11 cellular contexts compared by ENCODE assay signal in the genomic region with DNA sequence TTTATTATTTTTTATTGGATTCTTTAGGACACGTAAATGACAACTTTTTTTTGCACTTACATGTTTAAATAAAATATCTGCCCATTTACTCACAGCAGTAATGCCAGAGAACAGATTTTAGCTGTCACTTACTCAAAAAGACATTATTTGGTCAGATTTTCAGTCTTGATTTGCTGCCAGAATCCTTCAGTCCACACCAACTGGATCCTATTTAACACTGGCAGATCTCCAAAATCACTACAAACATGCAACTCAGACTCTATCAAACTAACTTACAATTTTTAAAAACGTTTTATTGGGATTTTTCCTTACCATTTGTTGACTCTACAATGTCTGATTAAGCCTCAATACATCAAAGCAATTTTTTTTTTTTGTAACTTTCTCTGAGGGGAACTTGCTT. TPM values are rescaled to one million over a fixed set of nuclear protein-coding genes. Genes with fewer than 3 reads are reported as not detected.
DNase-seq lines count a peak whose midpoint lies in the region; ATAC-seq, FAIRE-seq and TF ChIP-seq lines count a peak whose summit lies in the region.
"Had no signal": no experiment of that assay in that cellular context is flagged by ENCODE, and none has a peak within 500 bp of the region (broad histone marks: within the 10 kb centered on the region; RNA-seq: fewer than 3 reads in every experiment).

No MANE protein-coding gene starts in this region.

- H4K20me1 ChIP-seq in K562 (replicated peaks; ENCODE audit: control insufficient read depth, insufficient read depth, low read length), result no peaks in the 10 kb centered on the region

- no peaks in the 10 kb centered on the region for H3K9me1 ChIP-seq in K562 (ENCODE audit: control insufficient read depth, insufficient read depth, low read length)

- TF ChIP-seq RAD21 in K562 (CRISPR knock-in tag; conservative IDR thresholded peaks at IDR 0.05 in 1 of 2, IDR thresholded peaks at IDR 0.05 in 1 of 2), result no peak

- no peaks in the 10 kb centered on the region for H3K9me3 ChIP-seq in K562 (replicated peaks; ENCODE audit: control insufficient read depth, insufficient read depth, low read depth, low read length)
- H3K9me3 ChIP-seq: breast epithelium, spleen had no signal

- in situ Hi-C loops in K562 (cut with MboI), result no loop called here

- no peaks in the 10 kb centered on the region for H3K79me2 ChIP-seq in K562 (ENCODE audit: control insufficient read depth, insufficient read depth, low read length)

- H3K27me3 ChIP-seq in K562 (ENCODE audit: control insufficient read depth in 2 of 2, insufficient read depth in 2 of 2, low read length in 2 of 2), result no peaks in the 10 kb centered on the region
- H3K27me3 ChIP-seq: breast epithelium, spleen had no signal

- no peaks in the 10 kb centered on the region for H3K4me1 ChIP-seq in K562 (replicated peaks in 1 of 2; ENCODE audit: control insufficient read depth in 2 of 2, insufficient read depth in 2 of 2, low read length in 2 of 2)
- H3K4me1 ChIP-seq: breast epithelium had no signal

- CTCF ChIA-PET in K562 (lab: Yijun Ruan, JAX; ENCODE audit: low intra/inter-chr PET ratio), result no interaction called here

- no peak for TF ChIP-seq EP300 in K562 (IDR thresholded peaks at IDR 0.05; ENCODE audit: low read length)

- POLR2A ChIA-PET in K562 (lab: Yijun Ruan, JAX), result no interaction called here

- TF ChIP-seq CTCF in K562 (IDR thresholded peaks at IDR 0.05 in 2 of 3, conservative IDR thresholded peaks at IDR 0.05 in 1 of 3; ENCODE audit: insufficient read depth in 2 of 3, low read depth in 1 of 3, low read length in 3 of 3), result no peak

- 0 out of 2 replicates have a peak overlapping the region, but pooled peaks have one; percentile 27 for H2AFZ ChIP-seq in K562 (ENCODE audit: low read depth, low read length)

- peak; percentile 69 for DNase-seq in DMS 273 (lab: John Stamatoyannopoulos, UW; ENCODE audit: unreplicated experiment)
- peak; percentile 71 for DNase-seq in NCI-H1105 treated with DMSO at 0.1 percent for 48 hours (lab: John Stamatoyannopoulos, UW)
- DNase-seq in K562 (ENCODE audit: extremely low read depth in 1 of 4, low spot score in 3 of 4), result no peak
- DNase-seq in myocyte (ENCODE audit: low read depth), result peak; percentile 78
- no peak for DNase-seq in stimulated activated CD4-positive, alpha-beta T cell treated with anti-CD3 and anti-CD28 coated beads, Interleukin-15, amount 100 ng/mL, for 24 hours
- DNase-seq in UCSD-AML1 (lab: John Stamatoyannopoulos, UW; ENCODE audit: unreplicated experiment), result no peak
- DNase-seq in head of caudate nucleus, result no peak
- no peak for DNase-seq in NCI-H774 (lab: John Stamatoyannopoulos, UW)
- DNase-seq: MM.1S, spleen had no signal

- H3K4me2 ChIP-seq in K562 (ENCODE audit: insufficient read depth, low read length), result no peak overlapping the region

- no peaks in the 10 kb centered on the region for H3K36me3 ChIP-seq in K562 (ENCODE audit: control insufficient read depth, insufficient read depth, low read length)
- H3K36me3 ChIP-seq: breast epithelium, spleen had no signal

- no peak overlapping the region for H3K4me3 ChIP-seq in K562
- H3K4me3 ChIP-seq: breast epithelium, spleen had no signal

- ATAC-seq in K562, result no peak

- no peak overlapping the region for H3K27ac ChIP-seq in K562 (ENCODE audit: extremely low read depth, low read depth, low read length)
- H3K27ac ChIP-seq: breast epithelium, spleen had no signal

- no TSS peak for BruUV-seq in K562 (replicated peaks; lab: Mats Ljungman, UMichigan)

- no peak overlapping the region for H3K9ac ChIP-seq in K562 (ENCODE audit: insufficient read depth in 1 of 2, low read depth in 2 of 2, low read length in 2 of 2)

- peak; percentile 62 for FAIRE-seq in K562 (lab: Jason Lieb, UNC)

- WGBS in K562 (ENCODE audit: insufficient coverage, low coverage, missing lambda C conversion rate), result 10% methylated on average over 2 of the region's 2 CpGs

- no peak for TF ChIP-seq POLR2A in K562 (conservative IDR thresholded peaks at IDR 0.05)

- intact Hi-C loops in K562 (cut with micrococcal nuclease), result no loop called here
- intact Hi-C loops in head of caudate nucleus (cut with DNase I), result no loop called here

TF ChIP-seq in K562, 482 proteins besides CTCF, POLR2A, EP300 and RAD21:
- no peak for TF ChIP-seq TAL1 (IDR thresholded peaks at IDR 0.05)

RNA-seq across cellular contexts. Expression of gene ATP6V1G3, which starts 11.1 kb away (rescaled TPM):
- not detected in 2 replicates for total RNA-seq in K562 (2011; cell fraction: chromatin; rRNA removed; ENCODE audit: low replicate concordance)
- total RNA-seq in K562 (2011; cell fraction: nucleolus; rRNA removed), result not detected in 2 replicates
- total RNA-seq in K562 (2011; cell fraction: nucleoplasm; rRNA removed), result not detected in 2 replicates
- not detected in 2 replicates for total RNA-seq in K562 (2014; rRNA removed)
- total RNA-seq in K562 (2014; rRNA removed; fragmentation: Illumina TruSeq; extraction: Trizol), result not detected in 2 replicates
- not detected in 2 replicates for total RNA-seq in K562 (2015; rRNA removed; fragmentation: Illumina TruSeq; extraction: Trizol)
- not detected in 2 replicates for total RNA-seq in K562 (2021)
- polyA plus RNA-seq in K562 (2011; rRNA removed), result not detected in 2 replicates
- polyA plus RNA-seq in K562 (2011; cell fraction: cytosol; rRNA removed), result not detected in 2 replicates
- polyA plus RNA-seq in K562 (2011; cell fraction: nucleus; rRNA removed), result not detected in 2 replicates
- not detected in 2 replicates for polyA plus RNA-seq in K562 (2012)
- not detected in 2 replicates for polyA plus RNA-seq in K562 (2014; fragmentation: Illumina TruSeq; extraction: Trizol)
- polyA plus RNA-seq in K562 (2014; fragmentation: Nextera tagmentation; extraction: Ambion mirVana), result under 1 TPM in 1 of 2 experiments, not detected in 1; 0.32 TPM
- polyA plus RNA-seq in K562 (2014; rRNA removed), result not detected in 2 replicates
- not detected in 2 replicates for polyA minus RNA-seq in K562 (2011; rRNA and poly(A)+ RNA removed)
- polyA minus RNA-seq in K562 (2011; cell fraction: cytosol; rRNA and poly(A)+ RNA removed), result not detected in 2 replicates
- polyA minus RNA-seq in K562 (2011; cell fraction: nucleus; rRNA and poly(A)+ RNA removed), result not detected in 2 replicates
- total RNA-seq in myocyte, result not detected in 2 replicates
- polyA plus RNA-seq in myocyte (2012), result 1.9 TPM
- total RNA-seq: breast epithelium, spleen had no signal
- polyA plus RNA-seq: spleen had no signal

Comparison
In these comparisons a context has a peak if more than half of its experiments do, and no peak if none do; other contexts are left out.
1. DNase-seq: peak in DMS 273 (single experiment), NCI-H1105 treated with DMSO at 0.1 percent for 48 hours (single experiment) and myocyte (single experiment); none in K562 (0 of 4), stimulated activated CD4-positive, alpha-beta T cell treated with anti-CD3 and anti-CD28 coated beads, Interleukin-15, amount 100 ng/mL, for 24 hours (single experiment), UCSD-AML1 (single experiment), head of caudate nucleus (0 of 42) and NCI-H774 (single experiment).